In the genomic region with DNA sequence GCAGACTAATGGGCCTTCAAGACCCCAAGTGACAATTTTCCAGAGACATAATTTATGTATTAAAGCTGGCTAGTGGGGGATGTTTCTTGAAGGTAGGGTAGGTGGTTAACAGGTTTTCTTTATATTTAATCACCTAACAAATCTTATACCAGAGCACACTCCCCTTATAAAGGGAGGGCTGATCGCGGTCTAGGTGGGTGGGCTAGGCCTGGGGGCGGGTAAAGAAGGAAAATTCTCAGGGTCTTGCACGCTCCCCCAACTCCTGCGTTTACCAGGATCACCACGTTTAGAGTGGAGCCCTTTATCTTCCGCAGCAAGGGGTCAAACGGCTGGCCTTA, we compare ENCODE assay signal across 8 cellular contexts. TPM values are rescaled to one million over a fixed set of nuclear protein-coding genes. Genes with fewer than 3 reads are reported as not detected.
DNase-seq lines count a peak whose midpoint lies in the region; ATAC-seq and TF ChIP-seq lines count a peak whose summit lies in the region.

No MANE protein-coding gene starts in this region.

- H3K9ac ChIP-seq in mucosa of stomach (ENCODE audit: low read length), result peak overlapping the region; percentile 48

- no peak overlapping the region for H3K27ac ChIP-seq in AG04450 (ENCODE audit: low read depth, low read length)

- no peak for DNase-seq in AG04450 (ENCODE audit: low read depth, low spot score)
- DNase-seq in cardiac fibroblast (ENCODE audit: low read depth in 2 of 2), result no peak
- no peak for DNase-seq in GM03348 (ENCODE audit: low spot score)
- no peak for DNase-seq in Kasumi-1 (lab: John Stamatoyannopoulos, UW)
- DNase-seq in RPMI8226, result no peak

- H3K9me3 ChIP-seq in AG04450 (ENCODE audit: control insufficient read depth, insufficient read depth, low read length), result no peaks in the 10 kb centered on the region
- H3K9me3 ChIP-seq in mucosa of stomach (ENCODE audit: control insufficient read depth, low read length), result no peaks in the 10 kb centered on the region

- H3K4me1 ChIP-seq in mucosa of stomach (ENCODE audit: control insufficient read depth, insufficient read depth, low read length), result peaks cover 4% of the 10 kb centered on the region

- POLR2A ChIA-PET in AG04450 (lab: Yijun Ruan, JAX), result interaction anchor here (1.4 kb wide), 1 partner anchor 9 kb away, joined by 5 read pairs; no protein-coding TSS in a partner anchor

- TF ChIP-seq CTCF in AG04450 (IDR thresholded peaks at IDR 0.05; ENCODE audit: low read depth, low read length) (no peak), cardiac fibroblast (IDR thresholded peaks at IDR 0.05; ENCODE audit: low read depth, low read length) (no peak)

- CTCF ChIA-PET in AG04450 (lab: Charles Lee), result interaction anchor here (0.5 kb wide), 1 partner anchor 220 kb away, joined by 4 read pairs; no protein-coding TSS in a partner anchor

- H3K27me3 ChIP-seq in AG04450 (ENCODE audit: control insufficient read depth, insufficient read depth, low read length), result peaks cover 3% of the 10 kb centered on the region
- no peaks in the 10 kb centered on the region for H3K27me3 ChIP-seq in mucosa of stomach (ENCODE audit: control insufficient read depth, insufficient read depth, low read length)

- H3K4me3 ChIP-seq in AG04450 (ENCODE audit: low read depth, low read length) (peak overlapping the region; percentile 70), cardiac fibroblast (replicated peaks in 1 of 2; ENCODE audit: low read depth in 2 of 2, low read length in 2 of 2) (peak overlapping the region; percentile 53 to 59), mucosa of stomach (ENCODE audit: low read length) (no peak overlapping the region)

- ATAC-seq in HG03521 (IDR thresholded peaks at IDR 0.05; ENCODE audit: unreplicated experiment), result peak; percentile 2
- ATAC-seq in HG03442 (IDR thresholded peaks at IDR 0.05; ENCODE audit: unreplicated experiment), result no peak

- H3K36me3 ChIP-seq in mucosa of stomach (ENCODE audit: control insufficient read depth, insufficient read depth, low read length), result no peaks in the 10 kb centered on the region

RNA-seq across cellular contexts. Expression of gene CXXC1, which starts 19.9 kb away (rescaled TPM):
- 23.6 and 24.5 TPM in 2 replicates for polyA plus RNA-seq in AG04450 (2011; rRNA removed)
- polyA minus RNA-seq in AG04450 (2011; rRNA and poly(A)+ RNA removed), result 18.5 and 19.5 TPM in 2 replicates

RNA-seq across cellular contexts. Expression of gene MBD1, which starts 26.0 kb away (rescaled TPM):
- 35.3 and 39.5 TPM in 2 replicates for polyA plus RNA-seq in AG04450 (2011; rRNA removed)
- polyA minus RNA-seq in AG04450 (2011; rRNA and poly(A)+ RNA removed), result 39.2 and 51.3 TPM in 2 replicates

RNA-seq across cellular contexts. Expression of gene CFAP53, which starts 41.1 kb away (rescaled TPM):
- polyA plus RNA-seq in AG04450 (2011; rRNA removed), result 0.24 and 0.26 TPM in 2 replicates
- polyA minus RNA-seq in AG04450 (2011; rRNA and poly(A)+ RNA removed), result 0.17 TPM in 1 of 2 replicates, not detected in the other
